ENCODE assay signal across 9 cellular contexts in the genomic region with DNA sequence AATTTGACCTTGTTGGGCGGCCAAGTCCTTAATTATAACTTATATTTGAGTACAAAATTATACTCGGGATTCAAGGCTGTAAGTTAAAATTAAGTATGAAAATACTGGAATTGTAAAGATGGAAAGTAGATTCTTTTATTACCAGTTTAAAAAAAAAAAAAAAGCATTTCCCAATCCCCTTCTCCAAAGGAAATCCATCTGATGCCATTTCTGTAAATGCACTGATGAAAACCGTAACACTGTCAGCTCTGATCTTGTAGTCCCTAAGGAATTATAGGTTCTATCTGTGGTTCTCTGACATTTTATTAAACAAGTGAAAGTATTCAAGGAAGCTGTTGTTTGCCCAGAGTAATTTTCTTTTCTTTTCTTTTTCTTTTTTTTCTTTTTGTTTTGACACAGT. TPM values are rescaled to one million over a fixed set of nuclear protein-coding genes. Genes with fewer than 3 reads are reported as not detected.
DNase-seq lines count a peak whose midpoint lies in the region; ATAC-seq and TF ChIP-seq lines count a peak whose summit lies in the region.
"Had no signal": no experiment of that assay in that cellular context is flagged by ENCODE, and none has a peak within 500 bp of the region (broad histone marks: within the 10 kb centered on the region; RNA-seq: fewer than 3 reads in every experiment).

No MANE protein-coding gene starts in this region.

- H2BK120ac ChIP-seq in mesenchymal stem cell (ENCODE audit: low read depth, low read length), result no peak overlapping the region

- H2BK15ac ChIP-seq in mesenchymal stem cell (ENCODE audit: low read depth, poor library complexity, severe bottlenecking), result no peak overlapping the region

- peak overlapping the region; percentile 90 for H3K9ac ChIP-seq in mesenchymal stem cell (ENCODE audit: low read length)

- H3K14ac ChIP-seq in mesenchymal stem cell (ENCODE audit: low read length in 2 of 2), result no peak overlapping the region

- no peaks in the 10 kb centered on the region for H3K79me1 ChIP-seq in mesenchymal stem cell (replicated peaks; ENCODE audit: low read length, poor library complexity, severe bottlenecking)

- H3K36me3 ChIP-seq in cardiac muscle cell (no peaks in the 10 kb centered on the region), body of pancreas (replicated peaks in 1 of 2; ENCODE audit: insufficient read depth in 1 of 2, low read depth in 2 of 2) (no peaks in the 10 kb centered on the region), mesenchymal stem cell (ENCODE audit: control insufficient read depth in 1 of 2, insufficient read depth in 2 of 2, low read depth in 1 of 2, low read length in 2 of 2) (no peaks in the 10 kb centered on the region), upper lobe of left lung (no peaks in the 10 kb centered on the region)

- no peaks in the 10 kb centered on the region for H3K4me1 ChIP-seq in cardiac muscle cell (ENCODE audit: low read depth)
- peaks cover 12% of the 10 kb centered on the region for H3K4me1 ChIP-seq in body of pancreas
- no peaks in the 10 kb centered on the region for H3K4me1 ChIP-seq in mesenchymal stem cell (ENCODE audit: control insufficient read depth, insufficient read depth, low read depth, low read length)
- H3K4me1 ChIP-seq in upper lobe of left lung, result peaks cover 7 to 15% (median 9%) of the 10 kb centered on the region in 4 donors

- no peak overlapping the region for H4K8ac ChIP-seq in mesenchymal stem cell (ENCODE audit: low read length)

- TF ChIP-seq CTCF in cardiac muscle cell (IDR thresholded peaks at IDR 0.05; ENCODE audit: low read depth, low read length) (no peak), body of pancreas (IDR thresholded peaks at IDR 0.05) (no peak), upper lobe of left lung (IDR thresholded peaks at IDR 0.05) (no peak), omental fat pad (IDR thresholded peaks at IDR 0.05) (no peak)

- no peak overlapping the region for H2AK5ac ChIP-seq in mesenchymal stem cell (ENCODE audit: low read length, severe bottlenecking)

- H3K9me3 ChIP-seq in cardiac muscle cell (ENCODE audit: low read depth), result no peaks in the 10 kb centered on the region
- no peaks in the 10 kb centered on the region for H3K9me3 ChIP-seq in body of pancreas
- no peaks in the 10 kb centered on the region for H3K9me3 ChIP-seq in mesenchymal stem cell (ENCODE audit: control insufficient read depth, low read length)
- H3K9me3 ChIP-seq in upper lobe of left lung, result no peaks in the 10 kb centered on the region

- H3K4me3 ChIP-seq in cardiac muscle cell (peak overlapping the region; percentile 18), body of pancreas (peak overlapping the region in 1 of 2 donors; percentile 72), mesenchymal stem cell (ENCODE audit: insufficient read depth in 1 of 2, low read depth in 1 of 2, low read length in 2 of 2) (peak overlapping the region in 1 of 2 experiments; percentile 80), upper lobe of left lung (peak overlapping the region in 3 of 4 donors; percentile 49 to 83 (median 71))

- peak in 1 of 2 donors; percentile 30 for DNase-seq in cardiac muscle cell (ENCODE audit: low read depth in 1 of 2, low spot score in 1 of 2)
- no peak for DNase-seq in left ventricle myocardium superior
- no peak for DNase-seq in body of pancreas
- no peak for DNase-seq in mesenchymal stem cell
- DNase-seq in upper lobe of left lung, result no peak
- DNase-seq in ureter (ENCODE audit: low spot score), result no peak
- no peak for DNase-seq in iPS-NIHi7 (ENCODE audit: extremely low spot score)
- DNase-seq in omental fat pad (ENCODE audit: low spot score), result no peak
- DNase-seq: occipital lobe had no signal

- H3K23ac ChIP-seq in mesenchymal stem cell (ENCODE audit: low read length in 2 of 2), result no peak overlapping the region

- no peak overlapping the region for H3K4ac ChIP-seq in mesenchymal stem cell (ENCODE audit: low read depth in 1 of 2, low read length in 2 of 2)

- no peak overlapping the region for H2AFZ ChIP-seq in mesenchymal stem cell (ENCODE audit: low read depth, low read length)

- H3K27ac ChIP-seq in cardiac muscle cell, result no peak overlapping the region
- H3K27ac ChIP-seq in body of pancreas, result peak overlapping the region in 3 of 4 donors; percentile 34 to 72 (median 60)
- no peak overlapping the region for H3K27ac ChIP-seq in mesenchymal stem cell (ENCODE audit: low read length, poor library complexity, severe bottlenecking)
- peak overlapping the region; percentile 63 to 79 (median 66) for H3K27ac ChIP-seq in upper lobe of left lung

- H4K91ac ChIP-seq in mesenchymal stem cell (ENCODE audit: low read length), result no peak overlapping the region

- intact Hi-C loops in left ventricle myocardium superior (cut with micrococcal nuclease), result no loop called here
- intact Hi-C loops in body of pancreas (cut with DNase I), result no loop called here

- no peak overlapping the region for H2BK12ac ChIP-seq in mesenchymal stem cell (ENCODE audit: low read length in 2 of 2)

- H3K27me3 ChIP-seq in cardiac muscle cell (peaks cover 39% of the 10 kb centered on the region), body of pancreas (no peaks in the 10 kb centered on the region), mesenchymal stem cell (ENCODE audit: control insufficient read depth in 1 of 2, insufficient read depth in 1 of 2, low read length in 2 of 2) (no peaks in the 10 kb centered on the region), upper lobe of left lung (peaks cover 0 to 9% (median 0%) of the 10 kb centered on the region in 4 donors)

- WGBS in body of pancreas, 2 donors, result 44 to 46% methylated on average over 3 of the region's 3 CpGs
- WGBS in mesenchymal stem cell, result no CpG with 5 or more reads among the region's 3 CpGs
- 62 to 79% methylated on average over 3 of the region's 3 CpGs for WGBS in upper lobe of left lung, 2 donors

- TF ChIP-seq EP300 in upper lobe of left lung (IDR thresholded peaks at IDR 0.05), result no peak

- TF ChIP-seq POLR2A in body of pancreas (IDR thresholded peaks at IDR 0.05) (no peak), upper lobe of left lung (IDR thresholded peaks at IDR 0.05) (no peak)

- H3K18ac ChIP-seq in mesenchymal stem cell (ENCODE audit: low read depth in 1 of 2, low read length in 2 of 2), result no peak overlapping the region

- no peak overlapping the region for H3K4me2 ChIP-seq in mesenchymal stem cell (ENCODE audit: low read length, poor library complexity, severe bottlenecking)

- no peak overlapping the region for H2BK5ac ChIP-seq in mesenchymal stem cell (ENCODE audit: low read depth, low read length, poor library complexity, severe bottlenecking)

- ATAC-seq in left ventricle myocardium superior (no peak), body of pancreas (no peak), upper lobe of left lung (ENCODE audit: low FRiP score in 2 of 2) (no peak), omental fat pad (ENCODE audit: low FRiP score) (no peak)

RNA-seq across cellular contexts. Expression of gene HNRNPA1L2, which starts 41.6 kb away (rescaled TPM):
- total RNA-seq in cardiac muscle cell, result 5.0 and 6.1 TPM in 2 replicates
- polyA plus RNA-seq in cardiac muscle cell, result 7.1 and 7.4 TPM in 2 replicates
- total RNA-seq in left ventricle myocardium superior, result 2.0 TPM
- total RNA-seq in body of pancreas, result 1 to 10 TPM in 1 of 2 donors, not detected in 1; 3.9 TPM
- 5.5 TPM for polyA plus RNA-seq in mesenchymal stem cell (2013, experiment 1 of 2)
- 4.6 TPM for polyA plus RNA-seq in mesenchymal stem cell (2013, experiment 2 of 2)
- total RNA-seq in upper lobe of left lung, result 1 to 10 TPM; 2.7 to 7.3 (median 4.9) TPM
- 11.4 TPM for total RNA-seq in ureter
- total RNA-seq in omental fat pad, result 1 to 10 TPM; 1.1 to 5.2 (median 3.6) TPM

RNA-seq across cellular contexts. Expression of gene SUGT1, which starts 52.0 kb away (rescaled TPM):
- total RNA-seq in cardiac muscle cell (24.1 and 32.9 TPM in 2 replicates), left ventricle myocardium superior (59.3 TPM), body of pancreas (10 to 100 TPM; 12.5 to 31.4 TPM), upper lobe of left lung (10 to 100 TPM; 19.9 to 43.7 (median 28.0) TPM), ureter (40.9 TPM), omental fat pad (10 to 100 TPM; 27.5 to 39.1 (median 33.6) TPM)
- polyA plus RNA-seq in cardiac muscle cell, result 40.7 and 54.6 TPM in 2 replicates
- 76.0 TPM for polyA plus RNA-seq in mesenchymal stem cell (2013, experiment 1 of 2)
- polyA plus RNA-seq in mesenchymal stem cell (2013, experiment 2 of 2), result 78.8 TPM

Comparison
In these comparisons a context has a peak if more than half of its experiments do, and no peak if none do; other contexts are left out.
1. H3K27ac ChIP-seq: peak in body of pancreas (3 of 4) and upper lobe of left lung (4 of 4); none in cardiac muscle cell (single experiment) and mesenchymal stem cell (single experiment).